ENCODE assay signal across 16 cellular contexts in the genomic region with DNA sequence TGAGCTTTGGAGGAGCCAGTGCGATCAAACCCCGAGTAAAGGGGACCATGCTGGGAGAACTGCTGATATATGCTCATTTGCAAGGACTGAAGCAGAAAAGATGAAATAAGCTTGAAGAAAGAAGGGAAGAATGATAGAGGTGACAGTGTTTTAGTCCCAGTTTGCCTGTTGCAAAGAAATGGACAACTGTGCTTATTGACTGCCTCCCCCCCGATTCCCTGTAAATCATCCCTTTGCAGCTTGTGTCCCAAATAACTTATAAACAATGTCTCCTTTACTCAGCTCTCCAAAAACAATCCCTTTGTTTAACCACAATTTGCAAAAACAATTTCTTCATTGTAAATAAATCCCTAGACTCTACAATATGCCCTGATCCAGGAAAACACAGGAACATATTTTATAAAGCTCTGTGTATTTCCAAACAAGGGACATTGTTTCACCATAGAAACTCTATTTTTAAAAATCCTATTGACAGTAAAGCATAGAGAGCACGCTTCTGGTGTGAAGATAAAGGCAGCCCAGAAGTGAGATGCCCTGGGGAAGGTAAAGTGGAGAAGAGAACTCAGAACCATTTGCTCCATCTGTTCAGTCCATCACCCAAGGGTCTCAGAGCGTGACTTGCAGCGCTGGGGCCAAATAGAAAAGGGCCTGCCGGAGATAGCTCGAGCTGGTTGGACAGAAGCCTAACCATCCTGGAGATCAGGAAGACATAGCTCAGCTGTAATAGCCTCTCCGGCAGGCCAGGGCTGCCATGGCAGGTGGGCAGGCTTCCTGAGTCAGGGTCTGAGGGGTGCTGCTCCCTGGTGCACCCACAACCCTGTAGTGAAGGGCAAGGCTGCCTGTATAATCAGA.
DNase-seq lines count a peak whose midpoint lies in the region; ATAC-seq lines count a peak whose summit lies in the region.
"Had no signal": no experiment of that assay in that cellular context is flagged by ENCODE, and none has a peak within 500 bp of the region (broad histone marks: within the 10 kb centered on the region; RNA-seq: fewer than 3 reads in every experiment).

No MANE protein-coding gene starts in this region.

- H3K36me3 Mint-ChIP-seq in activated CD4-positive, alpha-beta T cell treated with anti-CD3 and anti-CD28 coated beads, Interleukin-2, amount 10 ng/mL, durations not matched to agents 24 days and 14 days (ENCODE audit: low read depth), result no peaks in the 10 kb centered on the region
- H3K36me3 Mint-ChIP-seq: CD4-positive, CD25-positive, alpha-beta regulatory T cell had no signal

- peak; percentile 38 for DNase-seq in foreskin melanocyte
- DNase-seq in medulla oblongata (ENCODE audit: extremely low spot score), result peak; percentile 80
- peak; percentile 84 for DNase-seq in superior temporal gyrus (ENCODE audit: extremely low spot score)
- DNase-seq in activated CD4-positive, alpha-beta T cell treated with anti-CD3 and anti-CD28 coated beads, Interleukin-2, amount 10 ng/mL, durations not matched to agents 24 days and 14 days, result no peak
- no peak for DNase-seq in iPS-NIHi11 (ENCODE audit: low spot score)
- DNase-seq: Caco-2; CD4-positive, CD25-positive, alpha-beta regulatory T cell; DMS53; NCI-H187; NCI-H774; PC-3 had no signal

- no peaks in the 10 kb centered on the region for H3K4me1 Mint-ChIP-seq in activated CD4-positive, alpha-beta T cell treated with anti-CD3 and anti-CD28 coated beads, Interleukin-2, amount 10 ng/mL, durations not matched to agents 24 days and 14 days
- H3K4me1 Mint-ChIP-seq: B cell; CD4-positive, CD25-positive, alpha-beta regulatory T cell had no signal

- ATAC-seq in HG03442 (IDR thresholded peaks at IDR 0.05; ENCODE audit: unreplicated experiment), result no peak
- ATAC-seq: HCT116, PC-3 had no signal

- peaks cover 4% of the 10 kb centered on the region for H3K9me3 Mint-ChIP-seq in activated CD4-positive, alpha-beta T cell treated with anti-CD3 and anti-CD28 coated beads, Interleukin-2, amount 10 ng/mL, durations not matched to agents 24 days and 14 days

- H3K27ac Mint-ChIP-seq in activated CD4-positive, alpha-beta T cell treated with anti-CD3 and anti-CD28 coated beads, Interleukin-2, amount 10 ng/mL, durations not matched to agents 24 days and 14 days, result no peak overlapping the region
- H3K27ac Mint-ChIP-seq: B cell; CD4-positive, CD25-positive, alpha-beta regulatory T cell had no signal

- no peaks in the 10 kb centered on the region for H3K27me3 Mint-ChIP-seq in activated CD4-positive, alpha-beta T cell treated with anti-CD3 and anti-CD28 coated beads, Interleukin-2, amount 10 ng/mL, durations not matched to agents 24 days and 14 days
- H3K27me3 Mint-ChIP-seq: CD4-positive, CD25-positive, alpha-beta regulatory T cell had no signal

- no peak overlapping the region for H3K4me3 Mint-ChIP-seq in activated CD4-positive, alpha-beta T cell treated with anti-CD3 and anti-CD28 coated beads, Interleukin-2, amount 10 ng/mL, durations not matched to agents 24 days and 14 days
- H3K4me3 Mint-ChIP-seq: B cell; CD4-positive, CD25-positive, alpha-beta regulatory T cell had no signal

- H3K27ac ChIP-seq in angular gyrus (ENCODE audit: low read depth, low read length), result peak overlapping the region; percentile 97
- H3K27ac ChIP-seq: SJSA1 had no signal

- intact Hi-C loops in activated CD4-positive, alpha-beta T cell treated with anti-CD3 and anti-CD28 coated beads, Interleukin-2, amount 10 ng/mL, durations not matched to agents 24 days and 14 days (cut with micrococcal nuclease), result no loop called here

Comparison
In these comparisons a context has a peak if more than half of its experiments do, and no peak if none do; other contexts are left out.
1. DNase-seq: peak in foreskin melanocyte (single experiment), medulla oblongata (single experiment) and superior temporal gyrus (single experiment); none in activated CD4-positive, alpha-beta T cell treated with anti-CD3 and anti-CD28 coated beads, Interleukin-2, amount 10 ng/mL, durations not matched to agents 24 days and 14 days (single experiment) and iPS-NIHi11 (single experiment).